Comparison of ENCODE assay signal across 27 cellular contexts in the genomic region with DNA sequence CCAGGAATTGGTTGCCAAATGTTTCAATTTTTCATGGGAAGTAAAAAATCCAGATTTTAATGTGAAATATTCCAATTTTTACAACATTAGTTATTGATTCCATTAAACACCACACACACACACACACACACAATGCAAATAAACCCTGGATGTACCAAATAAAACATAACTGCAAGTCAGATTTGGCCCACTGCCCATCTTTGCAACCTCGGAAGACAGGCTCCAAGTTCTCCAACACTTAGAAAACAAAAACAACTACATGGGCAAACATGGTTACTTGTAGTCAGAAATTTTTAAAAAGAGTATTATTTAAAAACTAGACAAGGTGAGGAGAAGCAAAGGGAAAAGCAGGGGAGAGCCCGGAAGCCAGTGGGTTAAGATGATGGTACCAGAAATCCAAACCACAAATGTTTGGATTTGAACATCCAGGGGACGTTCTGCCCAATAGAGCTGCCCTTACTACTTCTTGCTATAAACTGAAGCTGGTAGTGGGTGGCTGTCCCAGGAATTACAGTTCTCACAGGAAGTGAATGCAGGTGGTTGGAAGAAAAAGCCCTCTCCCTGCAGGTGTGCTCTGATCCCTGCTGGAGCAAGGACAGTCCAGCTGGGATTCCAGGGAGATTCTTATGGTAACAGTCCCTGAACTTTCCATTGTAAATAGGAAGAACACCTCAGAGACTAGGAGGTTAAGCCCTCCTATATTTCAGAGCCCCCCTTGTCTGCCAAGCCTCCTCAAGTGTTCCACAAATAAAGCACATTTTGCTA.
DNase-seq lines count a peak whose midpoint lies in the region; ATAC-seq, FAIRE-seq and TF ChIP-seq lines count a peak whose summit lies in the region.
"Had no signal": no experiment of that assay in that cellular context is flagged by ENCODE, and none has a peak within 500 bp of the region (broad histone marks: within the 10 kb centered on the region; RNA-seq: fewer than 3 reads in every experiment).

No MANE protein-coding gene starts in this region.

- H3K9me3 ChIP-seq in H1 (ENCODE audit: insufficient read depth in 2 of 2, low read depth in 1 of 2, low read length in 1 of 2) (no peaks in the 10 kb centered on the region), prostate gland (no peaks in the 10 kb centered on the region)
- H3K9me3 ChIP-seq: BE2C, esophagus muscularis mucosa, HAP-1, lower lobe of right lung, tibial nerve had no signal

- H3K4ac ChIP-seq in H1 (replicated peaks; ENCODE audit: insufficient read length, low read depth, low read length), result no peak overlapping the region

- H2AK5ac ChIP-seq in H1 (ENCODE audit: low read depth, low read length), result no peak overlapping the region

- no peak for FAIRE-seq in H1 (lab: Jason Lieb, UNC)
- FAIRE-seq: frontal cortex, G401.6 had no signal

- no peak overlapping the region for H3K56ac ChIP-seq in H1 (replicated peaks; ENCODE audit: insufficient read length, low read depth, low read length)

- H3K36me3 ChIP-seq in H1 (ENCODE audit: control insufficient read depth in 2 of 4, insufficient read depth in 4 of 4, low read length in 3 of 4) (no peaks in the 10 kb centered on the region), prostate gland (no peaks in the 10 kb centered on the region)
- H3K36me3 ChIP-seq: BE2C, esophagus muscularis mucosa, HAP-1, lower lobe of right lung, stomach, tibial nerve had no signal

- no peak overlapping the region; the same call in 1 of the 2 replicates for H3K27ac ChIP-seq in H1 (ENCODE audit: low read depth, low read length)
- H3K27ac ChIP-seq in prostate gland, result no peak overlapping the region
- H3K27ac ChIP-seq: esophagus muscularis mucosa, lower lobe of right lung, stomach, tibial nerve had no signal

- CTCF ChIA-PET in H1 (lab: Charles Lee; ENCODE audit: partially characterized antibody), result no interaction called here

- 68% methylated on average over 3 of the region's 3 CpGs; no CpG with 5 or more reads in 1 of the 2 experiments for WGBS in H1 (ENCODE audit: extremely low coverage in 1 of 2, insufficient coverage in 1 of 2, insufficient read length in 1 of 2, insufficient replicate concordance in 2 of 2, low coverage in 1 of 2, low lambda C conversion rate in 2 of 2, missing lambda C conversion rate in 1 of 2), 2 experiments
- 48% methylated on average over 3 of the region's 3 CpGs for WGBS in prostate gland

- TF ChIP-seq CTCF in H1 (IDR thresholded peaks at IDR 0.05; ENCODE audit: control extremely low read depth in 1 of 3, insufficient read depth in 1 of 3, low read depth in 1 of 3, low read length in 3 of 3) (no peak), prostate gland (IDR thresholded peaks at IDR 0.05) (no peak)

- H3K4me1 ChIP-seq in H1 (replicated peaks in 1 of 4; ENCODE audit: control insufficient read depth in 3 of 4, insufficient read depth in 4 of 4, low read length in 3 of 4) (peaks cover 0 to 9% (median 1%) of the 10 kb centered on the region in 4 experiments; a peak in 4 of 7 replicates), prostate gland (replicated peaks) (no peaks in the 10 kb centered on the region)
- H3K4me1 ChIP-seq: BE2C, esophagus muscularis mucosa, HAP-1, lower lobe of right lung, stomach had no signal

- no peak overlapping the region for H3K23ac ChIP-seq in H1 (ENCODE audit: insufficient read length)

- no peak; a peak in 1 of 4 replicates for TF ChIP-seq RAD21 in H1 (IDR thresholded peaks at IDR 0.05 in 1 of 2, conservative IDR thresholded peaks at IDR 0.05 in 1 of 2; ENCODE audit: low read depth in 2 of 2, low read length in 2 of 2)

- peak in 1 of 2 experiments; percentile 56; a peak in 1 of 3 replicates for TF ChIP-seq EP300 in H1 (IDR thresholded peaks at IDR 0.05; ENCODE audit: borderline replicate concordance in 1 of 2, low read depth in 2 of 2, low read length in 2 of 2)

- ATAC-seq in GM18867 (IDR thresholded peaks at IDR 0.05; ENCODE audit: unreplicated experiment) (no peak), GM21390 (IDR thresholded peaks at IDR 0.05; ENCODE audit: unreplicated experiment) (no peak)
- ATAC-seq: activated naive CD8-positive, alpha-beta T cell treated with anti-CD3 and anti-CD28 coated beads, Interleukin-2, amount 50 U/mL, for 24 hours; naive thymus-derived CD8-positive, alpha-beta T cell had no signal

- H2BK120ac ChIP-seq in H1 (replicated peaks; ENCODE audit: low read depth, low read length), result no peak overlapping the region

- no peak overlapping the region for H2BK15ac ChIP-seq in H1 (ENCODE audit: low read length)

- H3K18ac ChIP-seq in H1 (ENCODE audit: extremely low read depth, low read length), result no peak overlapping the region

- H4K5ac ChIP-seq in H1 (ENCODE audit: insufficient read length, low read depth, low read length), result no peak overlapping the region

- H4K91ac ChIP-seq in H1 (replicated peaks; ENCODE audit: insufficient read length, low read length), result no peak overlapping the region

- H3K4me2 ChIP-seq in H1 (ENCODE audit: insufficient read depth in 1 of 2, low read depth in 2 of 2, low read length in 2 of 2), result peak overlapping the region in 1 of 2 experiments; percentile 28; a peak in 2 of 4 replicates

- no peak overlapping the region for H2BK20ac ChIP-seq in H1 (ENCODE audit: low read length)

- H3K27me3 ChIP-seq in H1 (replicated peaks in 1 of 4; ENCODE audit: control insufficient read depth in 3 of 4, extremely low read depth in 1 of 4, insufficient read depth in 3 of 4, low read length in 3 of 4), result no peaks in the 10 kb centered on the region
- no peaks in the 10 kb centered on the region for H3K27me3 ChIP-seq in prostate gland (replicated peaks; ENCODE audit: insufficient read depth)
- H3K27me3 ChIP-seq: BE2C, esophagus muscularis mucosa, stomach, tibial nerve had no signal

- H3K79me1 ChIP-seq in H1 (ENCODE audit: low read depth, low read length), result no peaks in the 10 kb centered on the region

- H3K23me2 ChIP-seq in H1 (ENCODE audit: low read depth, low read length), result no peaks in the 10 kb centered on the region

- H3K4me3 ChIP-seq in H1 (ENCODE audit: extremely low read depth in 1 of 4, insufficient read depth in 2 of 4, low read depth in 3 of 4, low read length in 4 of 4), result peak overlapping the region in 1 of 4 experiments; percentile 7; a peak in 1 of 8 replicates
- H3K4me3 ChIP-seq in prostate gland, result no peak overlapping the region
- H3K4me3 ChIP-seq: esophagus muscularis mucosa, HAP-1, lower lobe of right lung, stomach, tibial nerve had no signal

- no peak overlapping the region for H3K14ac ChIP-seq in H1 (ENCODE audit: insufficient read length)

- DNase-seq in NCI-H345 (lab: John Stamatoyannopoulos, UW) (peak; percentile 5), NCI-H345 treated with DMSO at 0.1 percent for 48 hours (lab: John Stamatoyannopoulos, UW; ENCODE audit: unreplicated experiment) (no peak), NCI-H146 treated with DMSO at 0.1 percent for 48 hours (lab: John Stamatoyannopoulos, UW; ENCODE audit: unreplicated experiment) (peak; percentile 21), H1 (ENCODE audit: low read depth in 1 of 2, low spot score in 2 of 2) (peak in 1 of 2 experiments; percentile 13), prostate gland (ENCODE audit: low spot score) (peak; percentile 45), OCI-M2 (lab: John Stamatoyannopoulos, UW; ENCODE audit: unreplicated experiment) (no peak)
- DNase-seq: activated CD4-positive, alpha-beta T cell treated with anti-CD3 and anti-CD28 coated beads for 48 hours; activated gamma-delta T cell; activated naive CD8-positive, alpha-beta T cell treated with anti-CD3 and anti-CD28 coated beads, Interleukin-2, amount 50 U/mL, for 24 hours; activated T-cell treated with anti-CD3 and anti-CD28 coated beads, Interleukin-2, amount 50 U/mL, for 1 hour; BE2C; central memory CD4-positive, alpha-beta T cell; hippocampal formation; kidney glomerular epithelial cell; lower lobe of right lung; naive thymus-derived CD8-positive, alpha-beta T cell; NCI-H1436; occipital lobe; OCI-M1; stomach had no signal

- no peak overlapping the region for H2BK12ac ChIP-seq in H1 (ENCODE audit: low read depth, low read length)

- H4K8ac ChIP-seq in H1 (ENCODE audit: extremely low read depth, insufficient read depth, low read length), result no peak overlapping the region

- no peak for TF ChIP-seq POLR2A in H1 (IDR thresholded peaks at IDR 0.05; ENCODE audit: control extremely low read depth in 1 of 2, low read depth in 2 of 2, low read length in 2 of 2)
- TF ChIP-seq POLR2A in prostate gland (IDR thresholded peaks at IDR 0.05), result no peak

- H4K20me1 ChIP-seq in H1 (replicated peaks in 1 of 2; ENCODE audit: control insufficient read depth in 1 of 2, insufficient read depth in 2 of 2, low read length in 2 of 2), result no peaks in the 10 kb centered on the region

- intact Hi-C loops in prostate gland (cut with DNase I), result no loop called here

- H3K79me2 ChIP-seq in H1 (ENCODE audit: control insufficient read depth in 1 of 2, insufficient read depth in 2 of 2, low read length in 2 of 2), result no peaks in the 10 kb centered on the region

- POLR2A ChIA-PET in H1 (lab: Charles Lee; ENCODE audit: partially characterized antibody), result no interaction called here

- no peak overlapping the region for H2AFZ ChIP-seq in H1 (ENCODE audit: low read length)

- H3K9ac ChIP-seq in H1 (replicated peaks in 1 of 4; ENCODE audit: extremely low read depth in 1 of 4, low read depth in 3 of 4, low read length in 3 of 4), result no peak overlapping the region

- H2BK5ac ChIP-seq in H1 (ENCODE audit: low read depth, low read length), result no peak overlapping the region

TF ChIP-seq in H1, 55 proteins besides CTCF, POLR2A, EP300 and RAD21:
- TF ChIP-seq TCF12 (IDR thresholded peaks at IDR 0.05; ENCODE audit: low read depth, low read length) (peak; percentile 91), SP4 (IDR thresholded peaks at IDR 0.05; ENCODE audit: low read length) (no peak), JUND (IDR thresholded peaks at IDR 0.05; ENCODE audit: low read length) (no peak), TEAD4 (IDR thresholded peaks at IDR 0.05; ENCODE audit: low read depth, low read length) (peak; percentile 46; the same call in 1 of the 2 replicates), HDAC2 (IDR thresholded peaks at IDR 0.05; ENCODE audit: borderline replicate concordance in 1 of 2, low read depth in 2 of 2, low read length in 2 of 2) (0 out of 4 replicates have a peak, but pooled peaks of 1 of the 2 experiments have one; percentile 75), SP1 (IDR thresholded peaks at IDR 0.05; ENCODE audit: low read depth, low read length) (0 out of 2 replicates have a peak, but pooled peaks have one; percentile 49)

Comparison
In these comparisons a context has a peak if more than half of its experiments do, and no peak if none do; other contexts are left out.
1. DNase-seq: peak in NCI-H345 (single experiment), NCI-H146 treated with DMSO at 0.1 percent for 48 hours (single experiment) and prostate gland (single experiment); none in NCI-H345 treated with DMSO at 0.1 percent for 48 hours (single experiment) and OCI-M2 (single experiment).